16 cellular contexts compared by ENCODE assay signal in genomic region chr1:225572422-225572821, GRCh38.
A peak's percentile ranks its signal among the peaks of the same experiment; 100 is the strongest.
DNase-seq lines count a peak whose midpoint lies in the region; ATAC-seq, FAIRE-seq and TF ChIP-seq lines count a peak whose summit lies in the region.
"Had no signal": no experiment of that assay in that cellular context is flagged by ENCODE, and none has a peak within 500 bp of the region (broad histone marks: within the 10 kb centered on the region; RNA-seq: fewer than 3 reads in every experiment).

No MANE protein-coding gene starts in this region.

- no peaks in the 10 kb centered on the region for H3K9me1 ChIP-seq in K562 (ENCODE audit: control insufficient read depth, insufficient read depth, low read length)

- DNase-seq in AG04450 (ENCODE audit: low read depth, low spot score) (no peak), HTR-8/SVneo (ENCODE audit: insufficient read length, low spot score) (peak; percentile 10), K562 (ENCODE audit: extremely low read depth in 1 of 4, low spot score in 3 of 4) (no peak), kidney epithelial cell (ENCODE audit: low read depth) (no peak), germinal center (ENCODE audit: low spot score) (no peak), iPS-NIHi11 (ENCODE audit: low spot score) (no peak), SKM-1 (lab: John Stamatoyannopoulos, UW; ENCODE audit: unreplicated experiment) (no peak)
- DNase-seq: COR-L47; effector memory CD4-positive, alpha-beta T cell; Karpas-422; NCI-H2081 treated with DMSO at 0.1 percent for 48 hours; small intestine; T-helper 2 cell had no signal

- no peaks in the 10 kb centered on the region for H3K36me3 ChIP-seq in K562 (ENCODE audit: control insufficient read depth, insufficient read depth, low read length)
- H3K36me3 ChIP-seq in kidney epithelial cell (ENCODE audit: control insufficient read depth, insufficient read depth, low read length) = no peaks in the 10 kb centered on the region
- H3K36me3 ChIP-seq: vagina had no signal

- BruUV-seq in K562 (replicated peaks; lab: Mats Ljungman, UMichigan) = no TSS peak

- H2AFZ ChIP-seq in K562 (ENCODE audit: low read depth, low read length) = no peak overlapping the region

- no peaks in the 10 kb centered on the region for H3K4me1 ChIP-seq in K562 (replicated peaks in 1 of 2; ENCODE audit: control insufficient read depth in 2 of 2, insufficient read depth in 2 of 2, low read length in 2 of 2)
- H3K4me1 ChIP-seq: vagina had no signal

- H3K9me3 ChIP-seq in AG04450 (ENCODE audit: control insufficient read depth, insufficient read depth, low read length) = no peaks in the 10 kb centered on the region
- no peaks in the 10 kb centered on the region for H3K9me3 ChIP-seq in K562 (replicated peaks; ENCODE audit: control insufficient read depth, insufficient read depth, low read depth, low read length)
- H3K9me3 ChIP-seq: vagina had no signal

- no peaks in the 10 kb centered on the region for H3K79me2 ChIP-seq in K562 (ENCODE audit: control insufficient read depth, insufficient read depth, low read length)

- H3K4me3 Mint-ChIP-seq in stimulated activated memory B cell treated with anti-CD40 and anti-IgM and Interleukin-4, amounts not matched to agents 10 μg/mL and 1 μg/mL and 100 μg/mL, for 72 hours = no peak overlapping the region
- H3K4me3 Mint-ChIP-seq: activated naive CD4-positive, alpha-beta T cell treated with anti-CD3 and anti-CD28 coated beads, Interleukin-2, amount 50 U/mL, for 24 hours had no signal

- 6% methylated on average over 3 of the region's 3 CpGs for WGBS in K562 (ENCODE audit: insufficient coverage, low coverage, missing lambda C conversion rate)

- H3K27me3 ChIP-seq in AG04450 (ENCODE audit: control insufficient read depth, insufficient read depth, low read length) (no peaks in the 10 kb centered on the region), K562 (ENCODE audit: control insufficient read depth in 2 of 2, insufficient read depth in 2 of 2, low read length in 2 of 2) (peaks cover 9 to 24% of the 10 kb centered on the region in 2 experiments; a peak in 4 of 5 replicates), kidney epithelial cell (ENCODE audit: control insufficient read depth, insufficient read depth, low read length) (no peaks in the 10 kb centered on the region)
- H3K27me3 ChIP-seq: vagina had no signal

- TF ChIP-seq POLR2A in K562 (conservative IDR thresholded peaks at IDR 0.05) = no peak

- FAIRE-seq in HTR-8/SVneo (lab: Jason Lieb, UNC) (no peak), K562 (lab: Jason Lieb, UNC) (peak; percentile 37)
- FAIRE-seq: small intestine had no signal

- no peak overlapping the region for H3K9ac ChIP-seq in K562 (ENCODE audit: insufficient read depth in 1 of 2, low read depth in 2 of 2, low read length in 2 of 2)

- H3K4me3 ChIP-seq in AG04450 (ENCODE audit: low read depth, low read length) (no peak overlapping the region), K562 (no peak overlapping the region), kidney epithelial cell (ENCODE audit: low read depth, low read length) (no peak overlapping the region)
- H3K4me3 ChIP-seq: vagina had no signal

- H3K27ac ChIP-seq in AG04450 (ENCODE audit: low read depth, low read length) = no peak overlapping the region
- H3K27ac ChIP-seq in K562 (ENCODE audit: extremely low read depth, low read depth, low read length) = no peak overlapping the region
- H3K27ac ChIP-seq: vagina had no signal

- no peak for TF ChIP-seq RAD21 in K562 (CRISPR knock-in tag; conservative IDR thresholded peaks at IDR 0.05 in 1 of 2, IDR thresholded peaks at IDR 0.05 in 1 of 2)

- intact Hi-C loops in K562 (cut with micrococcal nuclease) = no loop called here

- in situ Hi-C loops in K562 (cut with MboI) = no loop called here

- no peaks in the 10 kb centered on the region for H4K20me1 ChIP-seq in K562 (replicated peaks; ENCODE audit: control insufficient read depth, insufficient read depth, low read length)

- no peaks in the 10 kb centered on the region for H3K36me3 Mint-ChIP-seq in stimulated activated memory B cell treated with anti-CD40 and anti-IgM and Interleukin-4, amounts not matched to agents 10 μg/mL and 1 μg/mL and 100 μg/mL, for 72 hours
- H3K36me3 Mint-ChIP-seq: activated naive CD4-positive, alpha-beta T cell treated with anti-CD3 and anti-CD28 coated beads, Interleukin-2, amount 50 U/mL, for 24 hours had no signal

- H3K27me3 Mint-ChIP-seq in stimulated activated memory B cell treated with anti-CD40 and anti-IgM and Interleukin-4, amounts not matched to agents 10 μg/mL and 1 μg/mL and 100 μg/mL, for 72 hours = peaks cover 12% of the 10 kb centered on the region

- POLR2A ChIA-PET in AG04450 (lab: Yijun Ruan, JAX) = no interaction called here
- POLR2A ChIA-PET in K562 (lab: Yijun Ruan, JAX) = interaction anchor here (1.0 kb wide), 1 partner anchor 379 kb away, joined by 3 read pairs; no protein-coding TSS in a partner anchor

- no peak for TF ChIP-seq EP300 in K562 (IDR thresholded peaks at IDR 0.05; ENCODE audit: low read length)

- TF ChIP-seq CTCF in AG04450 (IDR thresholded peaks at IDR 0.05; ENCODE audit: low read depth, low read length) = peak; percentile 30
- TF ChIP-seq CTCF in K562 (IDR thresholded peaks at IDR 0.05 in 2 of 3, conservative IDR thresholded peaks at IDR 0.05 in 1 of 3; ENCODE audit: insufficient read depth in 2 of 3, low read depth in 1 of 3, low read length in 3 of 3) = no peak
- peak; percentile 32 for TF ChIP-seq CTCF in kidney epithelial cell (IDR thresholded peaks at IDR 0.05; ENCODE audit: insufficient read depth, low read length, poor library complexity, severe bottlenecking)

- ATAC-seq in K562 = peak; percentile 59; the same call in 1 of the 3 replicates
- ATAC-seq in stimulated activated memory B cell treated with anti-CD40 and anti-IgM and Interleukin-4, amounts not matched to agents 10 μg/mL and 1 μg/mL and 100 μg/mL, for 72 hours = no peak

- no peaks in the 10 kb centered on the region for H3K9me3 Mint-ChIP-seq in stimulated activated memory B cell treated with anti-CD40 and anti-IgM and Interleukin-4, amounts not matched to agents 10 μg/mL and 1 μg/mL and 100 μg/mL, for 72 hours
- H3K9me3 Mint-ChIP-seq: activated naive CD4-positive, alpha-beta T cell treated with anti-CD3 and anti-CD28 coated beads, Interleukin-2, amount 50 U/mL, for 24 hours had no signal

- H3K27ac Mint-ChIP-seq in stimulated activated memory B cell treated with anti-CD40 and anti-IgM and Interleukin-4, amounts not matched to agents 10 μg/mL and 1 μg/mL and 100 μg/mL, for 72 hours = no peak overlapping the region
- H3K27ac Mint-ChIP-seq: activated naive CD4-positive, alpha-beta T cell treated with anti-CD3 and anti-CD28 coated beads, Interleukin-2, amount 50 U/mL, for 24 hours had no signal

- no peaks in the 10 kb centered on the region for H3K4me1 Mint-ChIP-seq in stimulated activated memory B cell treated with anti-CD40 and anti-IgM and Interleukin-4, amounts not matched to agents 10 μg/mL and 1 μg/mL and 100 μg/mL, for 72 hours

- H3K4me2 ChIP-seq in K562 (ENCODE audit: insufficient read depth, low read length) = no peak overlapping the region

- CTCF ChIA-PET in AG04450 (lab: Charles Lee) = no interaction called here
- CTCF ChIA-PET in K562 (lab: Yijun Ruan, JAX; ENCODE audit: low intra/inter-chr PET ratio) = no interaction called here

TF ChIP-seq in K562, 482 proteins besides CTCF, POLR2A, EP300 and RAD21:
- TF ChIP-seq POLR2AphosphoS5 (IDR thresholded peaks at IDR 0.05; ENCODE audit: control insufficient read depth, insufficient read depth, low read depth, low read length) (no peak), RNF2 (IDR thresholded peaks at IDR 0.05) (no peak), TCF7 (IDR thresholded peaks at IDR 0.05; ENCODE audit: borderline replicate concordance) (no peak), ZNF668 (CRISPR knock-in tag; IDR thresholded peaks at IDR 0.05) (no peak), LEF1 (IDR thresholded peaks at IDR 0.05) (no peak), U2AF2 (optimal IDR thresholded peaks at IDR 0.05; ENCODE audit: low read depth, low read length) (no peak), ZNF778 (CRISPR knock-in tag; IDR thresholded peaks at IDR 0.05) (no peak), BCL6 (CRISPR knock-in tag; IDR thresholded peaks at IDR 0.05) (no peak)

Comparison
In these comparisons a context has a peak if more than half of its experiments do, and no peak if none do; other contexts are left out.
1. CTCF ChIP-seq: peak in AG04450 (single experiment) and kidney epithelial cell (single experiment); none in K562 (0 of 3).